Comparison of ENCODE assay signal across 28 cellular contexts in the genomic region with DNA sequence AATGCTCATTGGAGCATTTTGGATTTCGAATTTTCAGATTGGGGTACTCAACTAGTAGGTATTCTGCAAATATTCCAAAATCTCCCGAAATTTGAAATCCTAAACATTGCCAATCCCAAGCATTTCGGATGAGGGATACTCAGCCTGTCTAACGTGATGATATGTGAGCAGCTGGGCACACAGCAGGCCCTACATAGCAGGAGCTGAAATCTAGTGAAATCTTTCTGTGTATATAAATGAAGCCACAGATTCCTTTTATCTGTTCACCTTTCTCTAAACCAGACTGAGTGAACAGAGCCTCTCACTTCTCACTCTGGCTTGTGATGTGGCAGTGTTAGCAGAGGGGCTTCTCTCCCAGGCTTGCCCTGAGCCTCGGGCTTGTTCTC. TPM values are rescaled to one million over a fixed set of nuclear protein-coding genes. Genes with fewer than 3 reads are reported as not detected.
DNase-seq lines count a peak whose midpoint lies in the region; ATAC-seq, FAIRE-seq and TF ChIP-seq lines count a peak whose summit lies in the region.
"Had no signal": no experiment of that assay in that cellular context is flagged by ENCODE, and none has a peak within 500 bp of the region (broad histone marks: within the 10 kb centered on the region; RNA-seq: fewer than 3 reads in every experiment).

No MANE protein-coding gene starts in this region.

- H3K27ac Mint-ChIP-seq in HFFc6: no peak overlapping the region
- H3K27ac Mint-ChIP-seq: activated naive CD4-positive, alpha-beta T cell treated with anti-CD3 and anti-CD28 coated beads, Interleukin-2, amount 50 U/mL, for 24 hours; CD4-positive, alpha-beta memory T cell had no signal

- H3F3A ChIP-seq in MM.1S (ENCODE audit: insufficient read depth, low read length): peaks cover 15% of the 10 kb centered on the region

- no peak for TF ChIP-seq RAD21 in H1 (IDR thresholded peaks at IDR 0.05 in 1 of 2, conservative IDR thresholded peaks at IDR 0.05 in 1 of 2; ENCODE audit: low read depth in 2 of 2, low read length in 2 of 2)

- H2BK5ac ChIP-seq in H1 (ENCODE audit: low read depth, low read length) (peak overlapping the region; percentile 100), mesendoderm (ENCODE audit: low read length) (no peak overlapping the region)

- H3K9me2 ChIP-seq in MM.1S (replicated peaks; ENCODE audit: insufficient read depth, low read length): no peaks in the 10 kb centered on the region

- no peak for TF ChIP-seq CTCF in MM.1S (IDR thresholded peaks at IDR 0.05; ENCODE audit: low read length)
- TF ChIP-seq CTCF in H1 (IDR thresholded peaks at IDR 0.05; ENCODE audit: control extremely low read depth in 1 of 3, insufficient read depth in 1 of 3, low read depth in 1 of 3, low read length in 3 of 3): no peak
- no peak for TF ChIP-seq CTCF in HFFc6 (IDR thresholded peaks at IDR 0.05)
- no peak for TF ChIP-seq CTCF in body of pancreas (IDR thresholded peaks at IDR 0.05)
- no peak for TF ChIP-seq CTCF in pancreas (IDR thresholded peaks at IDR 0.05)

- H4K91ac ChIP-seq in H1 (replicated peaks; ENCODE audit: insufficient read length, low read length): peak overlapping the region; percentile 100

- FAIRE-seq in H1 (lab: Jason Lieb, UNC): no peak
- FAIRE-seq in pancreas (lab: Jason Lieb, UNC): no peak
- FAIRE-seq: D721Med had no signal

- peaks cover 2% of the 10 kb centered on the region for H3K79me1 ChIP-seq in H1 (ENCODE audit: low read depth, low read length)
- H3K79me1 ChIP-seq in mesendoderm (ENCODE audit: low read length): peaks cover 8% of the 10 kb centered on the region

- H2BK15ac ChIP-seq in H1 (ENCODE audit: low read length): no peak overlapping the region
- no peak overlapping the region for H2BK15ac ChIP-seq in mesendoderm (replicated peaks; ENCODE audit: low read depth)

- H3K36me3 Mint-ChIP-seq in HFFc6 (ENCODE audit: low read depth): peaks cover 26% of the 10 kb centered on the region

- no peak overlapping the region for H3K14ac ChIP-seq in H1 (ENCODE audit: insufficient read length)

- H4K8ac ChIP-seq in H1 (ENCODE audit: extremely low read depth, insufficient read depth, low read length) (peak overlapping the region; percentile 96), mesendoderm (ENCODE audit: low read depth, low read length) (no peak overlapping the region)

- peak overlapping the region; percentile 46 for H3K4me2 ChIP-seq in MM.1S (ENCODE audit: low read depth, low read length)
- peak overlapping the region; percentile 49 to 84 for H3K4me2 ChIP-seq in H1 (ENCODE audit: insufficient read depth in 1 of 2, low read depth in 2 of 2, low read length in 2 of 2)
- H3K4me2 ChIP-seq in mesendoderm (ENCODE audit: low read length): no peak overlapping the region

- no peak overlapping the region for H3K9ac ChIP-seq in MM.1S (ENCODE audit: low read length)
- peak overlapping the region in 3 of 4 experiments; percentile 36 to 65 (median 64); a peak in 5 of 7 replicates for H3K9ac ChIP-seq in H1 (replicated peaks in 1 of 4; ENCODE audit: extremely low read depth in 1 of 4, low read depth in 3 of 4, low read length in 3 of 4)
- H3K9ac ChIP-seq in mesendoderm (ENCODE audit: low read length): peak overlapping the region; percentile 44

- CTCF ChIA-PET in H1 (lab: Charles Lee; ENCODE audit: partially characterized antibody): interaction anchor here (1.0 to 4.9 kb wide), 5 partner anchors 10 to 171 kb away, joined by 3 to 34 read pairs (median 4); a partner anchor contains a TSS

- peaks cover 30% of the 10 kb centered on the region for H3K79me2 ChIP-seq in MM.1S (ENCODE audit: low read length)
- peaks cover 0 to 46% of the 10 kb centered on the region in 2 experiments; a peak in 2 of 4 replicates for H3K79me2 ChIP-seq in H1 (ENCODE audit: control insufficient read depth in 1 of 2, insufficient read depth in 2 of 2, low read length in 2 of 2)
- peaks cover 8% of the 10 kb centered on the region for H3K79me2 ChIP-seq in mesendoderm (ENCODE audit: control insufficient read depth, insufficient read depth, low read length)

- peak overlapping the region; percentile 96 for H2BK12ac ChIP-seq in H1 (ENCODE audit: low read depth, low read length)

- H3K4me1 Mint-ChIP-seq in HFFc6 (ENCODE audit: low read depth): peaks cover 11% of the 10 kb centered on the region

- no peak for TF ChIP-seq EP300 in H1 (IDR thresholded peaks at IDR 0.05; ENCODE audit: borderline replicate concordance in 1 of 2, low read depth in 2 of 2, low read length in 2 of 2)

- H3K9me3 Mint-ChIP-seq in HFFc6: no peaks in the 10 kb centered on the region
- H3K9me3 Mint-ChIP-seq: activated naive CD4-positive, alpha-beta T cell treated with anti-CD3 and anti-CD28 coated beads, Interleukin-2, amount 50 U/mL, for 24 hours; CD4-positive, alpha-beta memory T cell had no signal

- peak overlapping the region; percentile 98 for H4K5ac ChIP-seq in H1 (ENCODE audit: insufficient read length, low read depth, low read length)
- H4K5ac ChIP-seq in mesendoderm (ENCODE audit: low read length): no peak overlapping the region

- H3K36me3 ChIP-seq in MM.1S (replicated peaks; ENCODE audit: insufficient read depth, low read length) (peaks cover 3% of the 10 kb centered on the region; the same call in 1 of the 2 replicates), H1 (ENCODE audit: control insufficient read depth in 2 of 4, insufficient read depth in 4 of 4, low read length in 3 of 4) (peaks cover 10 to 49% (median 15%) of the 10 kb centered on the region in 4 experiments), mesendoderm (ENCODE audit: control insufficient read depth, insufficient read depth, low read length) (peaks cover 5% of the 10 kb centered on the region), body of pancreas (replicated peaks in 1 of 2; ENCODE audit: insufficient read depth in 1 of 2, low read depth in 2 of 2) (peaks cover 0 to 21% of the 10 kb centered on the region in 2 donors), pancreas (peaks cover 3 to 34% (median 10%) of the 10 kb centered on the region in 3 donors)
- H3K36me3 ChIP-seq: colonic mucosa had no signal

- H3K4me1 ChIP-seq in MM.1S (ENCODE audit: low read length) (peaks cover 17% of the 10 kb centered on the region), H1 (replicated peaks in 1 of 4; ENCODE audit: control insufficient read depth in 3 of 4, insufficient read depth in 4 of 4, low read length in 3 of 4) (peaks cover 16 to 34% (median 29%) of the 10 kb centered on the region in 4 experiments), mesendoderm (ENCODE audit: control insufficient read depth, low read depth, low read length) (peaks cover 10% of the 10 kb centered on the region), body of pancreas (no peaks in the 10 kb centered on the region), pancreas (no peaks in the 10 kb centered on the region)
- H3K4me1 ChIP-seq: colonic mucosa, left ventricle myocardium inferior, tibial artery had no signal

- H3K56ac ChIP-seq in H1 (replicated peaks; ENCODE audit: insufficient read length, low read depth, low read length): peak overlapping the region; percentile 73
- H3K56ac ChIP-seq in mesendoderm (ENCODE audit: low read length): peak overlapping the region; percentile 40

- peak; percentile 19 for ATAC-seq in GM18907 (IDR thresholded peaks at IDR 0.05; ENCODE audit: unreplicated experiment)
- no peak for ATAC-seq in body of pancreas
- ATAC-seq in pancreas: no peak
- ATAC-seq: gastroesophageal sphincter; HCT116; naive thymus-derived CD4-positive, alpha-beta T cell had no signal

- H3K9me3 ChIP-seq in MM.1S (replicated peaks; ENCODE audit: insufficient read depth, low read length) (no peaks in the 10 kb centered on the region), H1 (ENCODE audit: insufficient read depth in 2 of 2, low read depth in 1 of 2, low read length in 1 of 2) (no peaks in the 10 kb centered on the region), body of pancreas (no peaks in the 10 kb centered on the region), pancreas (no peaks in the 10 kb centered on the region)
- H3K9me3 ChIP-seq: colonic mucosa, gastroesophageal sphincter, left ventricle myocardium inferior, tibial artery had no signal

- intact Hi-C loops in body of pancreas (cut with DNase I) (no loop called here), pancreas (cut with DNase I) (no loop called here)

- peak overlapping the region; percentile 40; the same call in 1 of the 2 replicates for H3K27ac ChIP-seq in MM.1S (ENCODE audit: low read length)
- H3K27ac ChIP-seq in H1 (ENCODE audit: low read depth, low read length): peak overlapping the region; percentile 94
- H3K27ac ChIP-seq in mesendoderm (ENCODE audit: low read depth, low read length): peak overlapping the region; percentile 91
- no peak overlapping the region for H3K27ac ChIP-seq in body of pancreas
- no peak overlapping the region for H3K27ac ChIP-seq in pancreas
- H3K27ac ChIP-seq: colonic mucosa, left ventricle myocardium inferior, tibial artery, VCaP had no signal

- H2AFZ ChIP-seq in MM.1S (ENCODE audit: low read length) (no peak overlapping the region), H1 (ENCODE audit: low read length) (no peak overlapping the region)

- H3K18ac ChIP-seq in H1 (ENCODE audit: extremely low read depth, low read length) (peak overlapping the region; percentile 99), mesendoderm (ENCODE audit: low read length) (peak overlapping the region; percentile 4)

- H3K4me3 Mint-ChIP-seq in HFFc6: no peak overlapping the region
- H3K4me3 Mint-ChIP-seq: activated naive CD4-positive, alpha-beta T cell treated with anti-CD3 and anti-CD28 coated beads, Interleukin-2, amount 50 U/mL, for 24 hours; CD4-positive, alpha-beta memory T cell; naive thymus-derived CD4-positive, alpha-beta T cell had no signal

- H2AK5ac ChIP-seq in H1 (ENCODE audit: low read depth, low read length) (peak overlapping the region; percentile 99), mesendoderm (ENCODE audit: low read length) (no peak overlapping the region)

- H4K20me1 ChIP-seq in MM.1S (ENCODE audit: insufficient read depth, low read length): peaks cover 10% of the 10 kb centered on the region
- H4K20me1 ChIP-seq in H1 (replicated peaks in 1 of 2; ENCODE audit: control insufficient read depth in 1 of 2, insufficient read depth in 2 of 2, low read length in 2 of 2): no peaks in the 10 kb centered on the region

- 0 out of 2 replicates have a peak, but pooled peaks cover 2% of the 10 kb centered on the region for H3K23me2 ChIP-seq in H1 (ENCODE audit: low read depth, low read length)

- peak overlapping the region; percentile 100 for H2BK120ac ChIP-seq in H1 (replicated peaks; ENCODE audit: low read depth, low read length)
- H2BK120ac ChIP-seq in mesendoderm (ENCODE audit: low read depth, low read length): peak overlapping the region; percentile 76

- H3K4ac ChIP-seq in H1 (replicated peaks; ENCODE audit: insufficient read length, low read depth, low read length): peak overlapping the region; percentile 99
- H3K4ac ChIP-seq in mesendoderm (ENCODE audit: low read depth, low read length): no peak overlapping the region

- TF ChIP-seq POLR2A in H1 (IDR thresholded peaks at IDR 0.05; ENCODE audit: control extremely low read depth in 1 of 2, low read depth in 2 of 2, low read length in 2 of 2) (no peak), body of pancreas (IDR thresholded peaks at IDR 0.05) (no peak)

- H3K23ac ChIP-seq in H1 (ENCODE audit: insufficient read length): peak overlapping the region; percentile 17
- H3K23ac ChIP-seq in mesendoderm (ENCODE audit: low read length): no peak overlapping the region

- no peaks in the 10 kb centered on the region for H3K27me3 ChIP-seq in MM.1S (replicated peaks; ENCODE audit: insufficient read depth, low read length)
- no peaks in the 10 kb centered on the region for H3K27me3 ChIP-seq in H1 (replicated peaks in 1 of 4; ENCODE audit: control insufficient read depth in 3 of 4, extremely low read depth in 1 of 4, insufficient read depth in 3 of 4, low read length in 3 of 4)
- H3K27me3 ChIP-seq in mesendoderm (ENCODE audit: insufficient read depth, low read length, poor library complexity): no peaks in the 10 kb centered on the region
- H3K27me3 ChIP-seq in body of pancreas: no peaks in the 10 kb centered on the region
- no peaks in the 10 kb centered on the region for H3K27me3 ChIP-seq in pancreas
- H3K27me3 ChIP-seq: colonic mucosa, gastroesophageal sphincter, tibial artery had no signal

- no peaks in the 10 kb centered on the region; the same call in 1 of the 2 replicates for H3K27me3 Mint-ChIP-seq in HFFc6 (ENCODE audit: insufficient read depth)
- H3K27me3 Mint-ChIP-seq: activated naive CD4-positive, alpha-beta T cell treated with anti-CD3 and anti-CD28 coated beads, Interleukin-2, amount 50 U/mL, for 24 hours; CD4-positive, alpha-beta memory T cell; naive thymus-derived CD4-positive, alpha-beta T cell had no signal

- WGBS in H1 (ENCODE audit: extremely low coverage in 1 of 2, insufficient coverage in 1 of 2, insufficient read length in 1 of 2, insufficient replicate concordance in 2 of 2, low coverage in 1 of 2, low lambda C conversion rate in 2 of 2, missing lambda C conversion rate in 1 of 2), 2 experiments: 36% methylated on average over 5 of the region's 5 CpGs; no CpG with 5 or more reads in 1 of the 2 experiments
- no CpG with 5 or more reads among the region's 5 CpGs for WGBS in mesendoderm (ENCODE audit: extremely low coverage, insufficient coverage, low lambda C conversion rate)
- WGBS in body of pancreas, 2 donors: 78 to 82% methylated on average over 5 of the region's 5 CpGs
- 89 to 92% methylated on average over 5 of the region's 5 CpGs for WGBS in pancreas, 2 donors

- H3K4me3 ChIP-seq in MM.1S (ENCODE audit: low read length): no peak overlapping the region
- H3K4me3 ChIP-seq in H1 (ENCODE audit: extremely low read depth in 1 of 4, insufficient read depth in 2 of 4, low read depth in 3 of 4, low read length in 4 of 4): peak overlapping the region in 2 of 4 experiments; percentile 5 to 25; a peak in 2 of 8 replicates
- no peak overlapping the region for H3K4me3 ChIP-seq in mesendoderm (ENCODE audit: low read length)
- H3K4me3 ChIP-seq in body of pancreas: no peak overlapping the region
- no peak overlapping the region for H3K4me3 ChIP-seq in pancreas
- H3K4me3 ChIP-seq: colonic mucosa, gastroesophageal sphincter, left ventricle myocardium inferior, tibial artery had no signal

- DNase-seq in MM.1S (no peak), H1 (ENCODE audit: low read depth in 1 of 2, low spot score in 2 of 2) (no peak), mesendoderm (no peak), HFFc6 (no peak), body of pancreas (no peak), kidney glomerular epithelial cell (lab: John Stamatoyannopoulos, UW) (no peak), pancreas (no peak)
- DNase-seq: activated CD4-positive, alpha-beta T cell treated with anti-CD3 and anti-CD28 coated beads for 4 hours; AML-193; CD4-positive, alpha-beta memory T cell; colonic mucosa; DND-41; effector CD4-positive, alpha-beta T cell; left ventricle myocardium inferior; naive thymus-derived CD4-positive, alpha-beta T cell; NCI-H1930; occipital lobe; SIG-M5; stimulated activated CD4-positive, alpha-beta T cell treated with anti-CD3 and anti-CD28 coated beads, Interleukin-4, amount 100 ng/mL, for 24 hours; SW 1271; T1000; tibial artery had no signal

- peak overlapping the region; percentile 98; the same call in 1 of the 2 replicates for H2BK20ac ChIP-seq in H1 (ENCODE audit: low read length)

- POLR2A ChIA-PET in H1 (lab: Charles Lee; ENCODE audit: partially characterized antibody): interaction anchor here (0.8 to 15.3 kb wide), 23 partner anchors 9 to 278 kb away, joined by 3 to 242 read pairs (median 4); a partner anchor contains a TSS

RNA-seq across cellular contexts. Expression of a gene that starts 17.8 kb away (rescaled TPM):
- total RNA-seq in H1 (2021; fragmentation: NEBNext Ultra II Directional; extraction: Animal tissue kit (Norgen Biotek cat#: 25700)): 61.6 and 64.4 TPM in 2 replicates
- polyA plus RNA-seq in H1 (2011; rRNA removed) (45.2 and 45.3 TPM in 2 replicates), pancreas (10 to 100 TPM; 58.5 to 67.0 TPM)
- polyA plus RNA-seq in H1 (2011; cell fraction: cytosol; rRNA removed): 87.2 TPM
- polyA plus RNA-seq in H1 (2011; cell fraction: nucleus; rRNA removed): 65.1 TPM
- polyA plus RNA-seq in H1 (2012, experiment 1 of 2): 67.7 to 88.0 TPM (median 78.0 TPM) in 4 replicates
- 9.0 TPM for polyA plus RNA-seq in H1 (2012, experiment 2 of 2)
- polyA plus RNA-seq in H1 (2013, experiment 1 of 2): 60.8 TPM
- 50.5 TPM for polyA plus RNA-seq in H1 (2013, experiment 2 of 2)
- 45.0 and 48.5 TPM in 2 replicates for polyA minus RNA-seq in H1 (2011; rRNA and poly(A)+ RNA removed)
- polyA minus RNA-seq in H1 (2011; cell fraction: cytosol; rRNA and poly(A)+ RNA removed): 32.7 TPM
- 46.7 TPM for polyA minus RNA-seq in H1 (2011; cell fraction: nucleus; rRNA and poly(A)+ RNA removed)
- 23.7 TPM for polyA plus RNA-seq in mesendoderm (2013, experiment 1 of 2)
- 24.1 TPM for polyA plus RNA-seq in mesendoderm (2013, experiment 2 of 2)
- 10 to 100 TPM; 44.4 to 51.8 (median 48.3) TPM for total RNA-seq in HFFc6 (2021; fragmentation: NEBNext Ultra II Directional; extraction: Animal tissue kit (Norgen Biotek cat#: 25700))
- total RNA-seq in body of pancreas (10 to 100 TPM; 55.0 to 69.5 TPM), pancreas (10 to 100 TPM; 17.9 to 33.4 (median 20.9) TPM)

RNA-seq across cellular contexts. Expression of a gene that starts 23.7 kb away (rescaled TPM):
- 26.7 and 26.8 TPM in 2 replicates for total RNA-seq in H1 (2021; fragmentation: NEBNext Ultra II Directional; extraction: Animal tissue kit (Norgen Biotek cat#: 25700))
- 12.4 and 26.3 TPM in 2 replicates for polyA plus RNA-seq in H1 (2011; rRNA removed)
- polyA plus RNA-seq in H1 (2011; cell fraction: cytosol; rRNA removed): 20.2 TPM
- polyA plus RNA-seq in H1 (2011; cell fraction: nucleus; rRNA removed): 166 TPM
- polyA plus RNA-seq in H1 (2012, experiment 1 of 2): 30.4 to 43.7 TPM (median 40.6 TPM) in 4 replicates
- polyA plus RNA-seq in H1 (2012, experiment 2 of 2): 20.7 TPM
- polyA plus RNA-seq in H1 (2013, experiment 1 of 2): 16.9 TPM
- 14.3 TPM for polyA plus RNA-seq in H1 (2013, experiment 2 of 2)
- polyA minus RNA-seq in H1 (2011; rRNA and poly(A)+ RNA removed): 7.0 and 9.4 TPM in 2 replicates
- polyA minus RNA-seq in H1 (2011; cell fraction: cytosol; rRNA and poly(A)+ RNA removed): 9.7 TPM
- 37.9 TPM for polyA minus RNA-seq in H1 (2011; cell fraction: nucleus; rRNA and poly(A)+ RNA removed)
- polyA plus RNA-seq in mesendoderm (2013, experiment 1 of 2): 10.3 TPM
- polyA plus RNA-seq in mesendoderm (2013, experiment 2 of 2): 10.5 TPM
- 10 to 100 TPM; 12.0 to 17.8 (median 12.6) TPM for total RNA-seq in HFFc6 (2021; fragmentation: NEBNext Ultra II Directional; extraction: Animal tissue kit (Norgen Biotek cat#: 25700))
- 10 to 100 TPM; 31.4 to 38.2 TPM for total RNA-seq in body of pancreas
- total RNA-seq in pancreas: 10 to 100 TPM; 12.4 to 18.1 (median 17.3) TPM
- 10 to 100 TPM; 73.8 to 77.8 TPM for polyA plus RNA-seq in pancreas

Comparison
In these comparisons a context has a peak if more than half of its experiments do, and no peak if none do; other contexts are left out.
1. H3K27ac ChIP-seq: peak in MM.1S (single experiment), H1 (single experiment) and mesendoderm (single experiment); none in body of pancreas (0 of 4) and pancreas (0 of 4).